ENCODE assay signal across 22 cellular contexts in genomic region chr6:134735461-134735860, GRCh38.
"Had no signal": no experiment of that assay in that cellular context is flagged by ENCODE, and none has a peak within 500 bp of the region (broad histone marks: within the 10 kb centered on the region; RNA-seq: fewer than 3 reads in every experiment).

No MANE protein-coding gene starts in this region.

- H3K4me3 ChIP-seq: breast epithelium had no signal

- DNase-seq: activated CD4-positive, alpha-beta T cell treated with anti-CD3 and anti-CD28 coated beads for 4 hours; activated CD4-positive, alpha-beta T cell treated with anti-CD3 and anti-CD28 coated beads, Interleukin-2, amount 50 U/mL, for 4 hours; activated CD8-positive, alpha-beta memory T cell treated with anti-CD3 and anti-CD28 coated beads, Interleukin-2, amount 50 U/mL, for 48 hours; activated CD8-positive, alpha-beta T cell treated with anti-CD3 and anti-CD28 coated beads, Interleukin-2, amount 10 ng/mL, durations not matched to agents 7 days and 5 days; activated T-cell treated with anti-CD3 and anti-CD28 coated beads, Interleukin-2, amount 50 U/mL, for 1 hour; aorta; caudate nucleus; Karpas-422; MM.1S; NCI-H1105; NCI-H1436; NCI-H1694 treated with DMSO at 0.1 percent for 48 hours; NCI-H2029 treated with DMSO at 0.1 percent for 48 hours; NCI-H345; NCI-H510A; NCI-H526 treated with DMSO at 0.1 percent for 48 hours; NCI-H82; OCI-M1; SHP77 treated with DMSO at 0.1 percent for 48 hours had no signal

- ATAC-seq: activated CD4-positive, CD25-positive, alpha-beta regulatory T cell treated with anti-CD3 and anti-CD28 coated beads, Interleukin-2, amount 50 U/mL, for 24 hours; activated CD8-positive, alpha-beta T cell treated with anti-CD3 and anti-CD28 coated beads, Interleukin-2, amount 10 ng/mL, durations not matched to agents 7 days and 5 days; Panc1 had no signal
